ENCODE assay signal across 12 cellular contexts in genomic region chr21:35226302-35226701, GRCh38.
DNase-seq lines count a peak whose midpoint lies in the region; ATAC-seq and TF ChIP-seq lines count a peak whose summit lies in the region.
"Had no signal": no experiment of that assay in that cellular context is flagged by ENCODE, and none has a peak within 500 bp of the region (broad histone marks: within the 10 kb centered on the region; RNA-seq: fewer than 3 reads in every experiment).

No MANE protein-coding gene starts in this region.

- intact Hi-C loops in mammary epithelial cell (cut with micrococcal nuclease) = no loop called here
- intact Hi-C loops in naive thymus-derived CD4-positive, alpha-beta T cell (cut with micrococcal nuclease) = loop anchor here (2.0 to 10.0 kb wide), 4 partner anchors 176 to 339 kb away; partner anchors contain the start of gene RUNX1 (in 1 of the 2)

- H3K9ac ChIP-seq in BLaER1 (peak overlapping the region; percentile 30; the same call in 1 of the 2 replicates), mammary epithelial cell (ENCODE audit: insufficient read depth, low read length) (no peak overlapping the region)

- H4K20me1 ChIP-seq in BLaER1 = no peaks in the 10 kb centered on the region
- no peaks in the 10 kb centered on the region for H4K20me1 ChIP-seq in mammary epithelial cell (ENCODE audit: insufficient read depth, low read length)

- no peak for TF ChIP-seq CTCF in mammary epithelial cell (conservative IDR thresholded peaks at IDR 0.05 in 1 of 2, IDR thresholded peaks at IDR 0.05 in 1 of 2; ENCODE audit: extremely low read depth in 1 of 2, insufficient read depth in 1 of 2, low read depth in 1 of 2, low read length in 2 of 2)

- peak overlapping the region in 5 of 9 donors; percentile 28 to 89 (median 81) for H3K27ac Mint-ChIP-seq in naive thymus-derived CD4-positive, alpha-beta T cell

- in situ Hi-C loops in mammary epithelial cell (cut with MboI; ENCODE audit: low sequenced_read_pairs in 2 of 2) = no loop called here

- H3K4me2 ChIP-seq in BLaER1 (peak overlapping the region; percentile 76), mammary epithelial cell (ENCODE audit: insufficient read depth, low read depth, low read length) (no peak overlapping the region)

- H3K36me3 ChIP-seq in BLaER1 = no peaks in the 10 kb centered on the region
- H3K36me3 ChIP-seq in mammary epithelial cell (ENCODE audit: insufficient read depth, low read length) = no peaks in the 10 kb centered on the region
- H3K36me3 ChIP-seq in naive thymus-derived CD4-positive, alpha-beta T cell (ENCODE audit: control insufficient read depth in 2 of 3, insufficient read depth in 3 of 3, low read length in 3 of 3) = no peaks in the 10 kb centered on the region
- H3K36me3 ChIP-seq: cardiac muscle cell, tibial artery had no signal

- peak overlapping the region; percentile 63 for H3K27ac ChIP-seq in BLaER1
- no peak overlapping the region for H3K27ac ChIP-seq in mammary epithelial cell (ENCODE audit: insufficient read depth, low read depth, low read length)
- no peak overlapping the region for H3K27ac ChIP-seq in naive thymus-derived CD4-positive, alpha-beta T cell (ENCODE audit: low read depth, low read length)
- H3K27ac ChIP-seq: cardiac muscle cell, tibial artery had no signal

- H3K9me3 ChIP-seq in BLaER1 = no peaks in the 10 kb centered on the region
- no peaks in the 10 kb centered on the region for H3K9me3 ChIP-seq in mammary epithelial cell (replicated peaks; ENCODE audit: insufficient read depth, low read length)
- H3K9me3 ChIP-seq in naive thymus-derived CD4-positive, alpha-beta T cell (ENCODE audit: control insufficient read depth in 2 of 3, low read length in 3 of 3) = no peaks in the 10 kb centered on the region
- H3K9me3 ChIP-seq: tibial artery had no signal

- CTCF ChIA-PET in mammary epithelial cell (lab: Charles Lee; ENCODE audit: low non-redundant PET) = no interaction called here
- CTCF ChIA-PET in naive thymus-derived CD4-positive, alpha-beta T cell (lab: Charles Lee) = no interaction called here

- H3K4me1 ChIP-seq in BLaER1 (peaks cover 76% of the 10 kb centered on the region), mammary epithelial cell (ENCODE audit: insufficient read depth, low read length) (peaks cover 18% of the 10 kb centered on the region)
- peaks cover 32 to 36% of the 10 kb centered on the region in 2 donors for H3K4me1 ChIP-seq in naive thymus-derived CD4-positive, alpha-beta T cell (ENCODE audit: control insufficient read depth in 2 of 2, insufficient read depth in 2 of 2, low read length in 2 of 2)

- ATAC-seq in naive thymus-derived CD4-positive, alpha-beta T cell = no peak
- no peak for ATAC-seq in GM21723 (IDR thresholded peaks at IDR 0.05; ENCODE audit: unreplicated experiment)
- ATAC-seq in GM19395 (IDR thresholded peaks at IDR 0.05; ENCODE audit: unreplicated experiment) = no peak
- ATAC-seq in GM21825 (IDR thresholded peaks at IDR 0.05; ENCODE audit: unreplicated experiment) = no peak

- BruUV-seq in mammary epithelial cell (replicated peaks; lab: Mats Ljungman, UMichigan) = no TSS peak

- H2AFZ ChIP-seq in mammary epithelial cell (ENCODE audit: low read depth, low read length) = peak overlapping the region; percentile 56

- H3K4me3 Mint-ChIP-seq in naive thymus-derived CD4-positive, alpha-beta T cell = peak overlapping the region in 5 of 10 donors; percentile 39 to 79 (median 68)

- H3K27me3 Mint-ChIP-seq in naive thymus-derived CD4-positive, alpha-beta T cell = peaks cover 0 to 6% (median 0%) of the 10 kb centered on the region in 5 donors

- POLR2A ChIA-PET in naive thymus-derived CD4-positive, alpha-beta T cell (lab: Charles Lee) = interaction anchor here (0.6 to 0.7 kb wide), 2 partner anchors 11 to 78 kb away, joined by 3 read pairs; no protein-coding TSS in a partner anchor

- 57% methylated on average over 5 of the region's 7 CpGs for WGBS in mammary epithelial cell (ENCODE audit: low coverage, missing lambda C conversion rate)

- DNase-seq in LoVo (ENCODE audit: low spot score) = peak; percentile 29
- no peak for DNase-seq in mammary epithelial cell
- DNase-seq in naive thymus-derived CD4-positive, alpha-beta T cell = no peak
- DNase-seq in activated CD8-positive, alpha-beta memory T cell treated with anti-CD3 and anti-CD28 coated beads for 24 hours = no peak
- DNase-seq: activated CD4-positive, alpha-beta T cell treated with anti-CD3 and anti-CD28 coated beads, Interleukin-2, amount 50 U/mL, for 4 hours; stimulated activated CD4-positive, alpha-beta T cell treated with anti-CD3 and anti-CD28 coated beads, Interleukin-12 subunit alpha, Interleukin-12 subunit beta, amount 100 ng/mL, for 4 hours; tibial artery had no signal

- no peak overlapping the region for H3K4me3 ChIP-seq in BLaER1
- no peak overlapping the region for H3K4me3 ChIP-seq in mammary epithelial cell (replicated peaks in 1 of 3; ENCODE audit: insufficient read depth in 1 of 3, low read depth in 2 of 3, low read length in 3 of 3)
- H3K4me3 ChIP-seq in naive thymus-derived CD4-positive, alpha-beta T cell (ENCODE audit: low read length) = no peak overlapping the region
- H3K4me3 ChIP-seq: cardiac muscle cell, tibial artery had no signal

- H3K79me2 ChIP-seq in mammary epithelial cell (ENCODE audit: insufficient read depth, low read length) = no peaks in the 10 kb centered on the region

- dilution Hi-C loops in mammary epithelial cell (cut with HindIII; ENCODE audit: low sequenced_read_pairs) = no loop called here

- H3K4me1 Mint-ChIP-seq in naive thymus-derived CD4-positive, alpha-beta T cell = peaks cover 33 to 54% (median 49%) of the 10 kb centered on the region in 7 donors

- H3K27me3 ChIP-seq in BLaER1 (no peaks in the 10 kb centered on the region), mammary epithelial cell (ENCODE audit: insufficient read depth, low read length) (no peaks in the 10 kb centered on the region)
- no peaks in the 10 kb centered on the region for H3K27me3 ChIP-seq in naive thymus-derived CD4-positive, alpha-beta T cell (ENCODE audit: control insufficient read depth in 2 of 2, insufficient read depth in 2 of 2, low read length in 2 of 2)
- H3K27me3 ChIP-seq: tibial artery had no signal

- H3K36me3 Mint-ChIP-seq in naive thymus-derived CD4-positive, alpha-beta T cell = no peaks in the 10 kb centered on the region

- H3K9me3 Mint-ChIP-seq in naive thymus-derived CD4-positive, alpha-beta T cell = no peaks in the 10 kb centered on the region
